ENCODE assay signal across 1 cellular context in the genomic region with DNA sequence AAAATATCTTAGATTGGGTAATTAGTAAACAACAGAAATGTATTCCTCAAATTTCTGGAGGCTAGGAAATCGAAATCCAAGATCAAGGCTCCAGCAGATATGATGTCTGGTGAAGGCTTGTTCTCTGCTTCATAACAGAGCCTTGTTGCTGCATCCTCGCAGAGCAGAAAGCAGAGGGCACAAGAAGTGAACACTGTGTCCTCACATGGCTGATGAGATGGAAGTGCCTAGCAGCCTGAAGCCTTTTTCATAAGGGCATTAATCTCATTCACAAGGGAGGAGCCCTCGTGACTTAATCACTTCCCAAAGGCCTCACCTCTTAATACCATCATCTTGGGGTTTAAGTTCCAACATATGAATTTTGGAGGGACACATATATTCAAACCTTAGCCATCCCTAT.
TF ChIP-seq lines count a peak whose summit lies in the region.

No MANE protein-coding gene starts in this region.

TF ChIP-seq in GM23338, 12 proteins besides CTCF, POLR2A, EP300 and RAD21 (continued from another document):
- no peak for TF ChIP-seq EZH2phosphoT487 (IDR thresholded peaks at IDR 0.05; ENCODE audit: unreplicated experiment)
